ENCODE assay signal across 15 cellular contexts in the genomic region with DNA sequence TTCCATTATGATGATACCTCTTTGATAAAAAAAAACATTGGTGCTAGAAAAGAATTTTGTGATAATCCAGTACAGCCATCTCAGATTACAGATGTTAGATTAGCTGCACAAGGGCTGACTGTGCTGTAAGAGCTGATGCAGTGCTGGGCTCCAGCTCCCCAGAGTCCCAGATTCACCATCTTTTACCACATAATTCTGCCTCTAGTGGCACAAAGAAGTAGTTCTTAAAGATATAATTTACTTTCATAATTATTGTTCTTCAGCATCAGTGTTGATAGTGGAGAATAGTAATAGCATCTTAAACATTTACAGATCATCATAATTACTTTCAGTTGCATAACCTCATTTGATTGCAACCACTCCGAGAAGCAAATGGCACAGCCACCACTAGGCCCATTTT.
DNase-seq lines count a peak whose midpoint lies in the region; ATAC-seq, FAIRE-seq and TF ChIP-seq lines count a peak whose summit lies in the region.
"Had no signal": no experiment of that assay in that cellular context is flagged by ENCODE, and none has a peak within 500 bp of the region (broad histone marks: within the 10 kb centered on the region; RNA-seq: fewer than 3 reads in every experiment).

No MANE protein-coding gene starts in this region.

- 0% methylated on average over 1 of the region's 1 CpG for WGBS in HepG2 (ENCODE audit: low lambda C conversion rate)

- H3K36me3 ChIP-seq in MM.1S (replicated peaks; ENCODE audit: insufficient read depth, low read length) (no peaks in the 10 kb centered on the region), HepG2 (replicated peaks in 1 of 2; ENCODE audit: control insufficient read depth in 1 of 2, insufficient read depth in 2 of 2, low read length in 2 of 2) (no peaks in the 10 kb centered on the region)
- H3K36me3 ChIP-seq: BLaER1 treated with 17β-estradiol and CSF1 and Interleukin-3, amounts not matched to agents 10 nM and 100 nM; heart right ventricle had no signal

- H3K27me3 ChIP-seq in MM.1S (replicated peaks; ENCODE audit: insufficient read depth, low read length) (no peaks in the 10 kb centered on the region), HepG2 (ENCODE audit: control insufficient read depth in 1 of 2, insufficient read depth in 2 of 2, low read length in 2 of 2) (no peaks in the 10 kb centered on the region; a peak in 1 of 5 replicates)
- H3K27me3 ChIP-seq: BLaER1 treated with 17β-estradiol and CSF1 and Interleukin-3, amounts not matched to agents 10 nM and 100 nM had no signal

- TF ChIP-seq RAD21 in HepG2 (CRISPR knock-in tag; IDR thresholded peaks at IDR 0.05): no peak

- BruUV-seq in HepG2 (replicated peaks; lab: Mats Ljungman, UMichigan): no TSS peak

- TF ChIP-seq EP300 in HepG2 (IDR thresholded peaks at IDR 0.05; ENCODE audit: low read depth in 2 of 2, low read length in 2 of 2): no peak
- TF ChIP-seq EP300 in HepG2 (CRISPR knock-in tag; IDR thresholded peaks at IDR 0.05; ENCODE audit: borderline replicate concordance): no peak

- no peak for ATAC-seq in HepG2
- ATAC-seq: heart right ventricle had no signal

- POLR2A ChIA-PET in HepG2 (lab: Yijun Ruan, JAX): no interaction called here

- H2AFZ ChIP-seq in MM.1S (ENCODE audit: low read length) (no peak overlapping the region), HepG2 (ENCODE audit: low read length) (no peak overlapping the region)

- no peak for FAIRE-seq in HepG2 (lab: Jason Lieb, UNC)

- TF ChIP-seq CTCF in 22Rv1 (IDR thresholded peaks at IDR 0.05): peak; percentile 59
- TF ChIP-seq CTCF in GM12873 (IDR thresholded peaks at IDR 0.05; ENCODE audit: insufficient read depth, low read depth, low read length, missing control alignments): peak; percentile 34
- peak; percentile 35 for TF ChIP-seq CTCF in MM.1S (IDR thresholded peaks at IDR 0.05; ENCODE audit: low read length)
- peak; percentile 35 for TF ChIP-seq CTCF in epithelial cell of esophagus (IDR thresholded peaks at IDR 0.05; ENCODE audit: insufficient read depth, low read depth, low read length, missing control alignments)
- no peak for TF ChIP-seq CTCF in HepG2 (CRISPR knock-in tag; IDR thresholded peaks at IDR 0.05)

- H3K9me2 ChIP-seq in MM.1S (replicated peaks; ENCODE audit: insufficient read depth, low read length): no peaks in the 10 kb centered on the region

- CTCF ChIA-PET in HepG2 (lab: Yijun Ruan, JAX; ENCODE audit: low intra/inter-chr PET ratio, low total read pairs): no interaction called here

- H3K79me2 ChIP-seq in MM.1S (ENCODE audit: low read length) (no peaks in the 10 kb centered on the region), HepG2 (ENCODE audit: insufficient read depth, low read length) (no peaks in the 10 kb centered on the region)

- H4K20me1 ChIP-seq in MM.1S (ENCODE audit: insufficient read depth, low read length): no peaks in the 10 kb centered on the region
- no peaks in the 10 kb centered on the region for H4K20me1 ChIP-seq in HepG2 (ENCODE audit: insufficient read depth, low read length)
- H4K20me1 ChIP-seq: BLaER1 treated with 17β-estradiol and CSF1 and Interleukin-3, amounts not matched to agents 10 nM and 100 nM had no signal

- H3K9ac ChIP-seq in MM.1S (ENCODE audit: low read length) (no peak overlapping the region), HepG2 (ENCODE audit: insufficient read depth, low read depth, low read length) (no peak overlapping the region)
- H3K9ac ChIP-seq: BLaER1 treated with 17β-estradiol and CSF1 and Interleukin-3, amounts not matched to agents 10 nM and 100 nM had no signal

- no peak overlapping the region for H3K4me3 ChIP-seq in MM.1S (ENCODE audit: low read length)
- H3K4me3 ChIP-seq in epithelial cell of esophagus (ENCODE audit: low read length): no peak overlapping the region
- no peak overlapping the region for H3K4me3 ChIP-seq in HepG2 (replicated peaks in 1 of 3; ENCODE audit: insufficient read depth in 1 of 3, low read depth in 2 of 3, low read length in 3 of 3)
- H3K4me3 ChIP-seq: BLaER1 treated with 17β-estradiol and CSF1 and Interleukin-3, amounts not matched to agents 10 nM and 100 nM; heart right ventricle had no signal

- H3K4me1 ChIP-seq in MM.1S (ENCODE audit: low read length) (no peaks in the 10 kb centered on the region), HepG2 (ENCODE audit: insufficient read depth, low read length) (no peaks in the 10 kb centered on the region)
- H3K4me1 ChIP-seq: BLaER1 treated with 17β-estradiol and CSF1 and Interleukin-3, amounts not matched to agents 10 nM and 100 nM; heart right ventricle had no signal

- intact Hi-C loops in HepG2 (cut with micrococcal nuclease; ENCODE audit: unreplicated experiment): no loop called here

- TF ChIP-seq POLR2A in HepG2 (IDR thresholded peaks at IDR 0.05; ENCODE audit: insufficient read depth in 1 of 2, low read depth in 2 of 2, low read length in 2 of 2): no peak

- in situ Hi-C loops in HepG2 (cut with HindIII; ENCODE audit: extremely low pct_ligation_motif_present, low pct_unique_long_range_greater_than_20kb): no loop called here

- H3K27ac ChIP-seq in 22Rv1: no peak overlapping the region
- no peak overlapping the region for H3K27ac ChIP-seq in MM.1S (ENCODE audit: low read length)
- H3K27ac ChIP-seq in HepG2 (ENCODE audit: extremely low read length, insufficient read depth, low read length): no peak overlapping the region
- H3K27ac ChIP-seq: BLaER1 treated with 17β-estradiol and CSF1 and Interleukin-3, amounts not matched to agents 10 nM and 100 nM; heart right ventricle had no signal

- H3K9me3 ChIP-seq in MM.1S (replicated peaks; ENCODE audit: insufficient read depth, low read length) (no peaks in the 10 kb centered on the region), HepG2 (ENCODE audit: low read length) (no peaks in the 10 kb centered on the region)
- H3K9me3 ChIP-seq: BLaER1 treated with 17β-estradiol and CSF1 and Interleukin-3, amounts not matched to agents 10 nM and 100 nM; heart right ventricle had no signal

- H3F3A ChIP-seq in MM.1S (ENCODE audit: insufficient read depth, low read length): no peaks in the 10 kb centered on the region

- H3K4me2 ChIP-seq in MM.1S (ENCODE audit: low read depth, low read length): no peak overlapping the region
- no peak overlapping the region for H3K4me2 ChIP-seq in HepG2 (ENCODE audit: low read depth, low read length)
- H3K4me2 ChIP-seq: BLaER1 treated with 17β-estradiol and CSF1 and Interleukin-3, amounts not matched to agents 10 nM and 100 nM had no signal

- DNase-seq in MM.1S: no peak
- DNase-seq in epithelial cell of esophagus (ENCODE audit: low read depth): peak; percentile 13
- DNase-seq in NK-92 (lab: John Stamatoyannopoulos, UW; ENCODE audit: unreplicated experiment): no peak
- no peak for DNase-seq in NCI-H187 treated with DMSO at 0.1 percent for 48 hours (lab: John Stamatoyannopoulos, UW)
- DNase-seq in HepG2 (ENCODE audit: low spot score): no peak
- no peak for DNase-seq in activated naive CD4-positive, alpha-beta T cell (lab: John Stamatoyannopoulos, UW)
- DNase-seq: activated naive CD8-positive, alpha-beta T cell treated with anti-CD3 and anti-CD28 coated beads, Interleukin-2, amount 10 ng/mL, durations not matched to agents 7 days and 5 days; heart right ventricle; NCI-H1436 treated with DMSO at 0.1 percent for 48 hours; stimulated activated CD4-positive, alpha-beta T cell treated with anti-CD3 and anti-CD28 coated beads, Interleukin-4, amount 100 ng/mL, for 4 hours; substantia nigra; T-helper 9 cell had no signal

TF ChIP-seq in HepG2, 621 proteins besides CTCF, POLR2A, EP300 and RAD21 (continues in another document):
- TF ChIP-seq, protein P1, sequence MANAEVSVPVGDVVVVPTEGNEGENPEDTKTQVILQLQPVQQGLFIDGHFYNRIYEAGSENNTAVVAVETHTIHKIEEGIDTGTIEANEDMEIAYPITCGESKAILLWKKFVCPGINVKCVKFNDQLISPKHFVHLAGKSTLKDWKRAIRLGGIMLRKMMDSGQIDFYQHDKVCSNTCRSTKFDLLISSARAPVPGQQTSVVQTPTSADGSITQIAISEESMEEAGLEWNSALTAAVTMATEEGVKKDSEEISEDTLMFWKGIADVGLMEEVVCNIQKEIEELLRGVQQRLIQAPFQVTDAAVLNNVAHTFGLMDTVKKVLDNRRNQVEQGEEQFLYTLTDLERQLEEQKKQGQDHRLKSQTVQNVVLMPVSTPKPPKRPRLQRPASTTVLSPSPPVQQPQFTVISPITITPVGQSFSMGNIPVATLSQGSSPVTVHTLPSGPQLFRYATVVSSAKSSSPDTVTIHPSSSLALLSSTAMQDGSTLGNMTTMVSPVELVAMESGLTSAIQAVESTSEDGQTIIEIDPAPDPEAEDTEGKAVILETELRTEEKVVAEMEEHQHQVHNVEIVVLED (CRISPR knock-in tag; IDR thresholded peaks at IDR 0.05; ENCODE audit: borderline replicate concordance): no peak
- no peak for TF ChIP-seq ZFP37 (CRISPR knock-in tag; IDR thresholded peaks at IDR 0.05; ENCODE audit: borderline replicate concordance)
- TF ChIP-seq FOXA1 (IDR thresholded peaks at IDR 0.05): no peak
- no peak for TF ChIP-seq FOXA1 (CRISPR knock-in tag; IDR thresholded peaks at IDR 0.05)
- TF ChIP-seq ZBTB7A (CRISPR knock-in tag; IDR thresholded peaks at IDR 0.05): no peak
- no peak for TF ChIP-seq MBNL3 (CRISPR knock-in tag; conservative IDR thresholded peaks at IDR 0.05)
- TF ChIP-seq, protein P2, sequence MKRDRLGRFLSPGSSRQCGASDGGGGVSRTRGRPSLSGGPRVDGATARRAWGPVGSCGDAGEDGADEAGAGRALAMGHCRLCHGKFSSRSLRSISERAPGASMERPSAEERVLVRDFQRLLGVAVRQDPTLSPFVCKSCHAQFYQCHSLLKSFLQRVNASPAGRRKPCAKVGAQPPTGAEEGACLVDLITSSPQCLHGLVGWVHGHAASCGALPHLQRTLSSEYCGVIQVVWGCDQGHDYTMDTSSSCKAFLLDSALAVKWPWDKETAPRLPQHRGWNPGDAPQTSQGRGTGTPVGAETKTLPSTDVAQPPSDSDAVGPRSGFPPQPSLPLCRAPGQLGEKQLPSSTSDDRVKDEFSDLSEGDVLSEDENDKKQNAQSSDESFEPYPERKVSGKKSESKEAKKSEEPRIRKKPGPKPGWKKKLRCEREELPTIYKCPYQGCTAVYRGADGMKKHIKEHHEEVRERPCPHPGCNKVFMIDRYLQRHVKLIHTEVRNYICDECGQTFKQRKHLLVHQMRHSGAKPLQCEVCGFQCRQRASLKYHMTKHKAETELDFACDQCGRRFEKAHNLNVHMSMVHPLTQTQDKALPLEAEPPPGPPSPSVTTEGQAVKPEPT (CRISPR knock-in tag; IDR thresholded peaks at IDR 0.05; ENCODE audit: low read depth): no peak
- TF ChIP-seq POLR2G (IDR thresholded peaks at IDR 0.05; ENCODE audit: low read depth, low read length): no peak
